8 cellular contexts compared by ENCODE assay signal in the genomic region with DNA sequence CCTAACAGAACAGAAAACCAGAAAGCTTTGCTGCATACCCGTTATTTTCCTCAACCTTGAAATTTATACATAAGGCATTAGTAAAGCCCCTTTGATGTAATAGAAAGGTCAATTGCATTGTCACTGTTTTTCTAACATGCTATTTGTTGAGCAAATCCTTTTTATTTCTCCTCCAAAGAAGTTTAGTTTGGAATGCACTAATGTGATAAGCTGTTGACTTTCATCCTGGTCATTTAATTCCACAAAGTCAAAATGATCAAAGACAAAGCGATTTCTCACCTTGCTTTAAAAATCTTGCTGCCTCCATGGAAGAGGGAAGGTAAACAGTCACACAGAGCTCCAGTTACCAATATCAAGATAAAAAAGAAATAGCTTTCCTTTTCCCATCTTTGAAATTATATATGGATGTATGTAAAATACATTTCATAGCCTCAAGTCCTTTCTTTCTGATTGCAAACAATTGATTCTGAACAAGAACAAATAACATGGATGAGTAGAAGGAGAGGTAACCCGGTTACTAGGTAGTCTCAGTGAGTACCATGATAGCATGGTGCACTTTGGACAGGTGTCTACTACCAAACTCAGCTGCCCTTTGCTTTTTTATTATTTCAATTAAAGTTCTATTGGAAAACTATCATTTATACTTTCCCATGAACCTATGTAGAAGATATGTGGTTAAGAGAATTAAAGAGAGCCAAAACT.
"Had no signal": no experiment of that assay in that cellular context is flagged by ENCODE, and none has a peak within 500 bp of the region (broad histone marks: within the 10 kb centered on the region; RNA-seq: fewer than 3 reads in every experiment).

No MANE protein-coding gene starts in this region.

- H2AFZ ChIP-seq: GM23248 had no signal

- FAIRE-seq: HTR-8/SVneo had no signal

- H3K4me1 ChIP-seq: HAP-1 had no signal

- ATAC-seq: HCT116 had no signal

- H3K9me3 ChIP-seq: HAP-1 had no signal

- H3K9ac ChIP-seq: GM23248 had no signal

- H3K4me3 ChIP-seq: GM23248, HAP-1 had no signal

- DNase-seq: GM23248, GOT3, H7, HFFc6, KBM-7 had no signal

- H3K36me3 ChIP-seq: HAP-1 had no signal

- H3K27ac ChIP-seq: GM23248 had no signal
